ENCODE assay signal across 17 cellular contexts in the genomic region with DNA sequence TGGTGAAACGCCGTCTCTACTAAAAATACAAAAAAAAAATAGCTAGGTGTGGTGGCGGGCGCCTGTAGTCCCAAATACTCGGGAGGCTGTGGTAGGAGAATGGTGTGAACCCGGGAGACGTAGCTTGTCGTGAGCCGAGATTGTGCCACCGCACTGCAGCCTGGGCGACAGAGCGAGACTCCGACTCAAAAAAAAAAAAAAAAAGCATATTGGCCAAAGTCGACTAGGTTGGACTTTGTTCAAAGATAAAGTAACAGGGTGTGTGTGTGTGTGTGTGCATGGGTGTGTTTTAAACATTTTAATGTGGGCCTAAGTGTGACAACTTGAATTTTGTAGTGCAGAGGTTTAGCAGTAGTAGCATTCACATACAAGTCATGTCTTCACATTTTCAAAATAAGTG. TPM values are rescaled to one million over a fixed set of nuclear protein-coding genes. Genes with fewer than 3 reads are reported as not detected.
DNase-seq lines count a peak whose midpoint lies in the region; ATAC-seq and TF ChIP-seq lines count a peak whose summit lies in the region.
"Had no signal": no experiment of that assay in that cellular context is flagged by ENCODE, and none has a peak within 500 bp of the region (broad histone marks: within the 10 kb centered on the region; RNA-seq: fewer than 3 reads in every experiment).

No MANE protein-coding gene starts in this region.

- H3K9me3 ChIP-seq in Peyer's patch (no peaks in the 10 kb centered on the region), hepatocyte (ENCODE audit: low read depth) (no peaks in the 10 kb centered on the region), right lobe of liver (no peaks in the 10 kb centered on the region), esophagus muscularis mucosa (no peaks in the 10 kb centered on the region)

- peak overlapping the region in 1 of 4 donors; percentile 5 for H3K4me3 ChIP-seq in Peyer's patch
- no peak overlapping the region for H3K4me3 ChIP-seq in hepatocyte
- H3K4me3 ChIP-seq in right lobe of liver: no peak overlapping the region
- H3K4me3 ChIP-seq in esophagus muscularis mucosa: no peak overlapping the region
- H3K4me3 ChIP-seq: GM23338 had no signal

- peak; percentile 42 to 71 (median 54) for ATAC-seq in right lobe of liver
- ATAC-seq: CD8-positive, alpha-beta T cell; GM23338 had no signal

- H3K27ac ChIP-seq in Peyer's patch: peak overlapping the region in 3 of 4 donors; percentile 60 to 77 (median 77)
- H3K27ac ChIP-seq in hepatocyte: peak overlapping the region; percentile 27
- H3K27ac ChIP-seq in right lobe of liver: peak overlapping the region in 2 of 3 donors; percentile 57 to 58
- H3K27ac ChIP-seq in esophagus muscularis mucosa (replicated peaks in 1 of 4): no peak overlapping the region
- H3K27ac ChIP-seq: 22Rv1, HL-60 had no signal

- H2AFZ ChIP-seq in hepatocyte: no peak overlapping the region
- H2AFZ ChIP-seq: GM23338 had no signal

- H3K27me3 ChIP-seq in Peyer's patch (no peaks in the 10 kb centered on the region), hepatocyte (no peaks in the 10 kb centered on the region), right lobe of liver (no peaks in the 10 kb centered on the region), esophagus muscularis mucosa (no peaks in the 10 kb centered on the region)

- TF ChIP-seq POLR2A in Peyer's patch (IDR thresholded peaks at IDR 0.05) (no peak), right lobe of liver (IDR thresholded peaks at IDR 0.05) (no peak), esophagus muscularis mucosa (IDR thresholded peaks at IDR 0.05; ENCODE audit: low read depth) (no peak)

- TF ChIP-seq CTCF in Peyer's patch (IDR thresholded peaks at IDR 0.05) (no peak), hepatocyte (IDR thresholded peaks at IDR 0.05; ENCODE audit: poor library complexity) (no peak), right lobe of liver (IDR thresholded peaks at IDR 0.05) (no peak), esophagus muscularis mucosa (IDR thresholded peaks at IDR 0.05) (no peak)

- H3K4me1 ChIP-seq in Peyer's patch (peaks cover 0 to 27% (median 3%) of the 10 kb centered on the region in 4 donors), hepatocyte (ENCODE audit: insufficient read depth) (peaks cover 13% of the 10 kb centered on the region), right lobe of liver (peaks cover 0 to 31% (median 16%) of the 10 kb centered on the region in 4 donors), esophagus muscularis mucosa (peaks cover 0 to 4% (median 0%) of the 10 kb centered on the region in 4 donors)

- H3K36me3 ChIP-seq in Peyer's patch: no peaks in the 10 kb centered on the region
- no peaks in the 10 kb centered on the region for H3K36me3 ChIP-seq in hepatocyte (replicated peaks; ENCODE audit: insufficient read depth, low read depth)
- no peaks in the 10 kb centered on the region for H3K36me3 ChIP-seq in right lobe of liver
- H3K36me3 ChIP-seq in esophagus muscularis mucosa: no peaks in the 10 kb centered on the region

- H3K79me2 ChIP-seq in hepatocyte: no peaks in the 10 kb centered on the region

- H3K9me2 ChIP-seq in hepatocyte (replicated peaks; ENCODE audit: insufficient read depth): no peaks in the 10 kb centered on the region

- no peaks in the 10 kb centered on the region for H4K20me1 ChIP-seq in hepatocyte (ENCODE audit: insufficient read depth, poor library complexity, severe bottlenecking)

- peak in 2 of 3 donors; percentile 53 to 61 for DNase-seq in Peyer's patch
- DNase-seq in hepatocyte (ENCODE audit: low spot score): no peak
- DNase-seq in right lobe of liver: no peak
- DNase-seq in posterior vena cava (ENCODE audit: low spot score): peak; percentile 1
- no peak for DNase-seq in activated CD4-positive, alpha-beta T cell treated with anti-CD3 and anti-CD28 coated beads, Interleukin-2, amount 50 U/mL, for 4 hours
- no peak for DNase-seq in NCI-H510A treated with DMSO at 0.1 percent for 48 hours (lab: John Stamatoyannopoulos, UW)
- DNase-seq in KG1 (lab: John Stamatoyannopoulos, UW): no peak
- DNase-seq in esophagus muscularis mucosa (ENCODE audit: extremely low spot score): no peak
- DNase-seq: CD8-positive, alpha-beta T cell; COR-L47; DMS153; DMS79 treated with DMSO at 0.1 percent for 48 hours; EL; H7 had no signal

- 75% methylated on average over 14 of the region's 14 CpGs for WGBS in hepatocyte (ENCODE audit: low lambda C conversion rate, missing lambda C conversion rate)
- WGBS in right lobe of liver (ENCODE audit: insufficient coverage, low coverage, low lambda C conversion rate, missing lambda C conversion rate): 52% methylated on average over 10 of the region's 14 CpGs
- 90% methylated on average over 14 of the region's 14 CpGs for WGBS in esophagus muscularis mucosa

- no peak for TF ChIP-seq EP300 in esophagus muscularis mucosa (IDR thresholded peaks at IDR 0.05)

- intact Hi-C loops in right lobe of liver (cut with DNase I): no loop called here
- intact Hi-C loops in posterior vena cava (cut with DNase I): no loop called here
- intact Hi-C loops in esophagus muscularis mucosa (cut with DNase I): no loop called here

- H3K4me2 ChIP-seq in hepatocyte: no peak overlapping the region
- H3K4me2 ChIP-seq: GM23338 had no signal

RNA-seq across cellular contexts. Expression of a gene that starts 11.7 kb away (rescaled TPM):
- total RNA-seq in Peyer's patch: 10 to 100 TPM in 1 of 4 donors, 1 to 10 TPM in 3; 3.9 to 12.4 (median 6.8) TPM
- 12.6 and 15.7 TPM in 2 replicates for total RNA-seq in hepatocyte
- 13.4 and 16.2 TPM in 2 replicates for polyA plus RNA-seq in hepatocyte
- total RNA-seq in right lobe of liver: 10 to 100 TPM in 1 of 6 experiments, 1 to 10 TPM in 5; 5.8 to 10.5 (median 7.3) TPM
- 1 to 10 TPM; 9.0 to 9.3 TPM for total RNA-seq in posterior vena cava
- 1 to 10 TPM; 2.8 to 9.9 (median 7.4) TPM for total RNA-seq in esophagus muscularis mucosa

RNA-seq across cellular contexts. Expression of a gene that starts 38.5 kb away (rescaled TPM):
- 100 to 1,000 TPM in 3 of 4 donors, 10 to 100 TPM in 1; 93.3 to 295 (median 139) TPM for total RNA-seq in Peyer's patch
- total RNA-seq in hepatocyte: 113 and 120 TPM in 2 replicates
- 147 and 172 TPM in 2 replicates for polyA plus RNA-seq in hepatocyte
- 10 to 100 TPM; 33.5 to 57.4 (median 44.4) TPM for total RNA-seq in right lobe of liver
- 100 to 1,000 TPM in 1 of 2 donors, 10 to 100 TPM in 1; 95.3 to 103 TPM for total RNA-seq in posterior vena cava
- 100 to 1,000 TPM in 1 of 4 donors, 10 to 100 TPM in 3; 41.4 to 100 (median 56.8) TPM for total RNA-seq in esophagus muscularis mucosa

Comparison
In these comparisons a context has a peak if more than half of its experiments do, and no peak if none do; other contexts are left out.
1. DNase-seq: peak in Peyer's patch (2 of 3) and posterior vena cava (single experiment); none in hepatocyte (single experiment), right lobe of liver (0 of 3), activated CD4-positive, alpha-beta T cell treated with anti-CD3 and anti-CD28 coated beads, Interleukin-2, amount 50 U/mL, for 4 hours (0 of 2), NCI-H510A treated with DMSO at 0.1 percent for 48 hours (single experiment), KG1 (single experiment) and esophagus muscularis mucosa (single experiment).
2. H3K27ac ChIP-seq: peak in Peyer's patch (3 of 4), hepatocyte (single experiment) and right lobe of liver (2 of 3); none in esophagus muscularis mucosa (0 of 4).